ENCODE assay signal across 14 cellular contexts in genomic region chr1:85296980-85297379, GRCh38. TPM values are rescaled to one million over a fixed set of nuclear protein-coding genes. Genes with fewer than 3 reads are reported as not detected.
DNase-seq lines count a peak whose midpoint lies in the region; ATAC-seq, FAIRE-seq and TF ChIP-seq lines count a peak whose summit lies in the region.
"Had no signal": no experiment of that assay in that cellular context is flagged by ENCODE, and none has a peak within 500 bp of the region (broad histone marks: within the 10 kb centered on the region; RNA-seq: fewer than 3 reads in every experiment).

No MANE protein-coding gene starts in this region.

- in situ Hi-C loops in GM23248 (cut with MboI), result no loop called here

- H3F3A ChIP-seq in GM23248 (ENCODE audit: insufficient read depth) (peaks cover 25% of the 10 kb centered on the region), neural progenitor cell (ENCODE audit: low read depth) (no peaks in the 10 kb centered on the region)

- no peaks in the 10 kb centered on the region for H3K27me3 Mint-ChIP-seq in naive B cell
- H3K27me3 Mint-ChIP-seq in neural progenitor cell (ENCODE audit: insufficient read depth, low read depth), result peaks cover 5% of the 10 kb centered on the region

- H3K4me1 Mint-ChIP-seq in naive B cell (peaks cover 21 to 42% (median 38%) of the 10 kb centered on the region in 3 donors), neural progenitor cell (no peaks in the 10 kb centered on the region)
- H3K4me1 Mint-ChIP-seq: CD14-positive monocyte had no signal

- peak overlapping the region; percentile 63 for H3K9ac ChIP-seq in GM23248
- H3K9ac ChIP-seq in neural progenitor cell, result no peak overlapping the region

- ATAC-seq in naive B cell (ENCODE audit: low read depth in 2 of 2), result no peak
- no peak for ATAC-seq in GM21619 (IDR thresholded peaks at IDR 0.05; ENCODE audit: unreplicated experiment)

- H3K9me2 ChIP-seq in GM23248 (ENCODE audit: insufficient read depth), result no peaks in the 10 kb centered on the region

- DNase-seq in GM23248, result peak; percentile 67
- DNase-seq in bronchial epithelial cell (ENCODE audit: low read depth), result peak; percentile 80
- DNase-seq in naive B cell, result no peak
- DNase-seq in H4 (ENCODE audit: low spot score), result no peak
- DNase-seq in HTR-8/SVneo (ENCODE audit: insufficient read length, low spot score), result no peak
- DNase-seq in neural progenitor cell (ENCODE audit: low spot score), result no peak
- DNase-seq: NCI-H446; stimulated activated CD4-positive, alpha-beta T cell treated with anti-CD3 and anti-CD28 coated beads, Interleukin-15, amount 100 ng/mL, for 24 hours had no signal

- H4K20me1 ChIP-seq in GM23248 (ENCODE audit: insufficient read depth) (no peaks in the 10 kb centered on the region), neural progenitor cell (ENCODE audit: low read depth) (no peaks in the 10 kb centered on the region)

- H3K36me3 ChIP-seq in GM23248 (ENCODE audit: low read depth) (no peaks in the 10 kb centered on the region), bronchial epithelial cell (ENCODE audit: control insufficient read depth, insufficient read depth, low read length) (no peaks in the 10 kb centered on the region), neural progenitor cell (no peaks in the 10 kb centered on the region)
- H3K36me3 ChIP-seq: HAP-1 had no signal

- H3K9me3 ChIP-seq in GM23248 (ENCODE audit: low read depth) (no peaks in the 10 kb centered on the region), neural progenitor cell (ENCODE audit: low read depth) (no peaks in the 10 kb centered on the region)
- H3K9me3 ChIP-seq: HAP-1 had no signal

- WGBS in GM23248 (ENCODE audit: low coverage in 1 of 2, low lambda C conversion rate in 2 of 2, missing lambda C conversion rate in 2 of 2), 2 experiments, result 9 to 13% methylated on average over 1 of the region's 1 CpG

- no peaks in the 10 kb centered on the region for H3K27me3 ChIP-seq in GM23248 (replicated peaks; ENCODE audit: insufficient read depth)
- no peaks in the 10 kb centered on the region for H3K27me3 ChIP-seq in bronchial epithelial cell (ENCODE audit: control insufficient read depth, insufficient read depth, low read length)
- no peaks in the 10 kb centered on the region for H3K27me3 ChIP-seq in neural progenitor cell

- H3K27ac Mint-ChIP-seq in naive B cell (peak overlapping the region in 5 of 6 donors; percentile 18 to 66 (median 47)), neural progenitor cell (no peak overlapping the region)
- H3K27ac Mint-ChIP-seq: CD14-positive monocyte had no signal

- FAIRE-seq in bronchial epithelial cell (lab: Jason Lieb, UNC) (no peak), HTR-8/SVneo (lab: Jason Lieb, UNC) (no peak)
- FAIRE-seq: TTC549 had no signal

- H2AFZ ChIP-seq in GM23248, result no peak overlapping the region
- no peak overlapping the region for H2AFZ ChIP-seq in neural progenitor cell (replicated peaks)

- H3K9me3 Mint-ChIP-seq in naive B cell, result no peaks in the 10 kb centered on the region
- H3K9me3 Mint-ChIP-seq in neural progenitor cell, result no peaks in the 10 kb centered on the region

- H3K36me3 Mint-ChIP-seq in naive B cell (peaks cover 0 to 4% of the 10 kb centered on the region in 2 donors), neural progenitor cell (no peaks in the 10 kb centered on the region)
- H3K36me3 Mint-ChIP-seq: CD14-positive monocyte had no signal

- H3K4me3 Mint-ChIP-seq in naive B cell (peak overlapping the region in 5 of 8 donors; percentile 12 to 61 (median 42)), neural progenitor cell (no peak overlapping the region)

- peaks cover 37% of the 10 kb centered on the region for H3K4me1 ChIP-seq in GM23248 (ENCODE audit: insufficient read depth)
- no peaks in the 10 kb centered on the region for H3K4me1 ChIP-seq in neural progenitor cell

- H3K4me3 ChIP-seq in GM23248, result peak overlapping the region; percentile 56
- no peak overlapping the region for H3K4me3 ChIP-seq in bronchial epithelial cell (ENCODE audit: low read depth, low read length)
- H3K4me3 ChIP-seq in neural progenitor cell, result no peak overlapping the region
- H3K4me3 ChIP-seq: HAP-1 had no signal

- H3K79me2 ChIP-seq in GM23248 (ENCODE audit: insufficient read depth), result no peaks in the 10 kb centered on the region
- no peaks in the 10 kb centered on the region for H3K79me2 ChIP-seq in neural progenitor cell (ENCODE audit: low read depth)

- H3K27ac ChIP-seq in 22Rv1, result peak overlapping the region; percentile 46; the same call in 1 of the 2 replicates
- peak overlapping the region; percentile 80 for H3K27ac ChIP-seq in GM23248
- H3K27ac ChIP-seq in neural progenitor cell, result no peak overlapping the region
- H3K27ac ChIP-seq: RWPE1 had no signal

- TF ChIP-seq CTCF in 22Rv1 (IDR thresholded peaks at IDR 0.05), result no peak
- TF ChIP-seq CTCF in bronchial epithelial cell (IDR thresholded peaks at IDR 0.05; ENCODE audit: insufficient read depth, low read length, severe bottlenecking), result no peak
- TF ChIP-seq CTCF in neural progenitor cell (IDR thresholded peaks at IDR 0.05), result no peak

- H3K4me2 ChIP-seq in GM23248 (ENCODE audit: unreplicated experiment), result peak overlapping the region; percentile 77
- no peak overlapping the region for H3K4me2 ChIP-seq in neural progenitor cell

RNA-seq across cellular contexts. Expression of gene BCL10, which starts 20.5 kb away (rescaled TPM):
- 45.5 and 51.4 TPM in 2 replicates for total RNA-seq in GM23248 (2014; rRNA removed; shearing (Covaris generic))
- 70.7 and 74.2 TPM in 2 replicates for polyA plus RNA-seq in GM23248 (2016; fragmentation: Nextera tagmentation; extraction: Ambion mirVana)
- 31.3 and 46.1 TPM in 2 replicates for total RNA-seq in bronchial epithelial cell
- polyA plus RNA-seq in naive B cell (ENCODE audit: low read depth in 6 of 6), result 10 to 100 TPM; 48.6 to 83.4 (median 62.4) TPM
- total RNA-seq in H4 (2014; rRNA removed; shearing (Covaris generic)), result 13.1 and 19.8 TPM in 2 replicates
- total RNA-seq in neural progenitor cell (ENCODE audit: low replicate concordance), result 17.4 and 28.2 TPM in 2 replicates

RNA-seq across cellular contexts. Expression of gene C1orf52, which starts 37.5 kb away (rescaled TPM):
- total RNA-seq in GM23248 (2014; rRNA removed; shearing (Covaris generic)), result 26.7 and 30.9 TPM in 2 replicates
- 72.4 and 76.4 TPM in 2 replicates for polyA plus RNA-seq in GM23248 (2016; fragmentation: Nextera tagmentation; extraction: Ambion mirVana)
- total RNA-seq in bronchial epithelial cell, result 11.1 and 12.5 TPM in 2 replicates
- polyA plus RNA-seq in naive B cell (ENCODE audit: low read depth in 6 of 6), result 10 to 100 TPM; 23.3 to 33.6 (median 27.0) TPM
- total RNA-seq in H4 (2014; rRNA removed; shearing (Covaris generic)), result 15.2 and 16.6 TPM in 2 replicates
- 33.2 and 55.8 TPM in 2 replicates for total RNA-seq in neural progenitor cell (ENCODE audit: low replicate concordance)

Comparison
In these comparisons a context has a peak if more than half of its experiments do, and no peak if none do; other contexts are left out.
1. DNase-seq: peak in GM23248 (single experiment) and bronchial epithelial cell (single experiment); none in naive B cell (single experiment), H4 (single experiment), HTR-8/SVneo (single experiment) and neural progenitor cell (single experiment).